ENCODE assay signal across 28 cellular contexts in genomic region chr3:9023191-9023590, GRCh38. TPM values are rescaled to one million over a fixed set of nuclear protein-coding genes. Genes with fewer than 3 reads are reported as not detected.
DNase-seq lines count a peak whose midpoint lies in the region; ATAC-seq and TF ChIP-seq lines count a peak whose summit lies in the region.
"Had no signal": no experiment of that assay in that cellular context is flagged by ENCODE, and none has a peak within 500 bp of the region (broad histone marks: within the 10 kb centered on the region; RNA-seq: fewer than 3 reads in every experiment).

No MANE protein-coding gene starts in this region.

- H3K4me3 Mint-ChIP-seq in endodermal cell (no peak overlapping the region), nephron (no peak overlapping the region), Caco-2 (ENCODE audit: unreplicated experiment) (no peak overlapping the region)
- H3K4me3 Mint-ChIP-seq: B cell; CD8-positive, alpha-beta T cell had no signal

- CTCF ChIA-PET in Caco-2 (lab: Charles Lee) = no interaction called here

- DNase-seq in right atrium auricular region (ENCODE audit: low spot score) = peak; percentile 56
- no peak for DNase-seq in heart right ventricle
- no peak for DNase-seq in endodermal cell
- no peak for DNase-seq in Caco-2
- DNase-seq in smooth muscle cell (lab: John Stamatoyannopoulos, UW; ENCODE audit: unreplicated experiment) = no peak
- DNase-seq: CD8-positive, alpha-beta T cell; DMS 273 treated with DMSO at 0.1 percent for 48 hours; DMS79; EL; GDM1; H7; Karpas-422; NCI-H1092 treated with DMSO at 0.1 percent for 48 hours; NCI-H1436; NCI-H187; NCI-H2081 treated with DMSO at 0.1 percent for 48 hours; NCI-H446; NCI-H524 treated with DMSO at 0.1 percent for 48 hours; NCI-H774; PC-3 had no signal

- H2AFZ ChIP-seq in smooth muscle cell (ENCODE audit: low read depth) = no peak overlapping the region
- H2AFZ ChIP-seq: GM23248 had no signal

- no peak overlapping the region for H3K9ac ChIP-seq in endodermal cell (ENCODE audit: extremely low read depth, low read length, poor library complexity, severe bottlenecking)
- H3K9ac ChIP-seq in subcutaneous abdominal adipose tissue (ENCODE audit: low read length in 5 of 5) = peak overlapping the region in 1 of 5 donors; percentile 11
- H3K9ac ChIP-seq in smooth muscle cell (ENCODE audit: low read depth) = no peak overlapping the region
- H3K9ac ChIP-seq: GM23248 had no signal

- H3K36me3 Mint-ChIP-seq in endodermal cell (ENCODE audit: low read depth) (no peaks in the 10 kb centered on the region), nephron (ENCODE audit: low read depth) (peaks cover 37% of the 10 kb centered on the region), Caco-2 (ENCODE audit: insufficient read depth, unreplicated experiment) (no peaks in the 10 kb centered on the region)
- H3K36me3 Mint-ChIP-seq: CD8-positive, alpha-beta T cell had no signal

- H4K20me1 ChIP-seq in smooth muscle cell (ENCODE audit: low read depth) = no peaks in the 10 kb centered on the region

- H3K36me3 ChIP-seq in right atrium auricular region = no peaks in the 10 kb centered on the region
- peaks cover 0 to 8% (median 0%) of the 10 kb centered on the region in 9 donors for H3K36me3 ChIP-seq in heart right ventricle
- no peaks in the 10 kb centered on the region for H3K36me3 ChIP-seq in endodermal cell (ENCODE audit: control insufficient read depth, insufficient read depth, low read length)
- H3K36me3 ChIP-seq in subcutaneous abdominal adipose tissue (ENCODE audit: control insufficient read depth in 5 of 5, insufficient read depth in 5 of 5, low read length in 5 of 5) = peaks cover 0 to 6% (median 0%) of the 10 kb centered on the region in 5 donors
- no peaks in the 10 kb centered on the region for H3K36me3 ChIP-seq in Caco-2 (ENCODE audit: control insufficient read depth, insufficient read depth, low read length)
- H3K36me3 ChIP-seq in smooth muscle cell (ENCODE audit: low read depth) = no peaks in the 10 kb centered on the region

- H3K79me2 ChIP-seq in smooth muscle cell (ENCODE audit: low read depth) = no peaks in the 10 kb centered on the region

- POLR2A ChIA-PET in Caco-2 (lab: Charles Lee) = no interaction called here

- H3K9me3 Mint-ChIP-seq in endodermal cell (no peaks in the 10 kb centered on the region), nephron (no peaks in the 10 kb centered on the region), Caco-2 (ENCODE audit: unreplicated experiment) (no peaks in the 10 kb centered on the region)
- H3K9me3 Mint-ChIP-seq: CD8-positive, alpha-beta T cell had no signal

- H3K27ac Mint-ChIP-seq in endodermal cell (no peak overlapping the region), nephron (peak overlapping the region; percentile 28 to 59 (median 30)), Caco-2 (ENCODE audit: unreplicated experiment) (no peak overlapping the region)
- H3K27ac Mint-ChIP-seq: B cell; CD8-positive, alpha-beta T cell had no signal

- H3K4me3 ChIP-seq in right atrium auricular region = no peak overlapping the region
- no peak overlapping the region for H3K4me3 ChIP-seq in heart right ventricle
- no peak overlapping the region for H3K4me3 ChIP-seq in endodermal cell (ENCODE audit: low read length)
- no peak overlapping the region for H3K4me3 ChIP-seq in subcutaneous abdominal adipose tissue (ENCODE audit: low read depth in 1 of 5, low read length in 5 of 5)
- H3K4me3 ChIP-seq in Caco-2 (ENCODE audit: low read depth, low read length) = no peak overlapping the region
- H3K4me3 ChIP-seq in smooth muscle cell = no peak overlapping the region
- H3K4me3 ChIP-seq: GM12878, GM23248 had no signal

- H3K27me3 ChIP-seq in right atrium auricular region (no peaks in the 10 kb centered on the region), heart right ventricle (no peaks in the 10 kb centered on the region), endodermal cell (ENCODE audit: control insufficient read depth, insufficient read depth, low read length, poor library complexity, severe bottlenecking) (no peaks in the 10 kb centered on the region), subcutaneous abdominal adipose tissue (ENCODE audit: control insufficient read depth in 5 of 5, insufficient read depth in 4 of 5, low read length in 5 of 5) (no peaks in the 10 kb centered on the region), Caco-2 (replicated peaks; ENCODE audit: control insufficient read depth, insufficient read depth, low read length) (no peaks in the 10 kb centered on the region; the same call in 1 of the 2 replicates), smooth muscle cell (ENCODE audit: low read depth) (peaks cover under 1% of the 10 kb centered on the region)

- intact Hi-C loops in heart right ventricle (cut with DNase I) = no loop called here
- intact Hi-C loops in Caco-2 (cut with micrococcal nuclease; ENCODE audit: unreplicated experiment) = no loop called here

- peaks cover 4% of the 10 kb centered on the region for H3K4me1 Mint-ChIP-seq in endodermal cell
- peaks cover 84% of the 10 kb centered on the region for H3K4me1 Mint-ChIP-seq in nephron
- H3K4me1 Mint-ChIP-seq in Caco-2 (ENCODE audit: low read depth, unreplicated experiment) = no peaks in the 10 kb centered on the region
- H3K4me1 Mint-ChIP-seq: B cell had no signal

- WGBS in heart right ventricle, 2 donors = 94 to 95% methylated on average over 1 of the region's 1 CpG
- 57 to 95% methylated on average over 1 of the region's 1 CpG for WGBS in endodermal cell (ENCODE audit: insufficient coverage in 1 of 2, insufficient read length in 1 of 2), 2 experiments
- 93% methylated on average over 1 of the region's 1 CpG for WGBS in smooth muscle cell (ENCODE audit: low lambda C conversion rate)

- H3F3A ChIP-seq in smooth muscle cell (ENCODE audit: low read depth) = no peaks in the 10 kb centered on the region

- BruUV-seq in Caco-2 (replicated peaks; lab: Mats Ljungman, UMichigan) = no TSS peak

- H3K4me1 ChIP-seq in right atrium auricular region (peaks cover 0 to 54% of the 10 kb centered on the region in 2 donors), heart right ventricle (peaks cover 3 to 47% (median 28%) of the 10 kb centered on the region in 9 donors), endodermal cell (ENCODE audit: control insufficient read depth, insufficient read depth, low read length) (peaks cover 2% of the 10 kb centered on the region), subcutaneous abdominal adipose tissue (ENCODE audit: control insufficient read depth in 5 of 5, insufficient read depth in 5 of 5, low read length in 5 of 5) (peaks cover 4 to 64% (median 46%) of the 10 kb centered on the region in 5 donors), Caco-2 (no peaks in the 10 kb centered on the region), smooth muscle cell (ENCODE audit: low read depth) (peaks cover 28% of the 10 kb centered on the region)

- H3K27ac ChIP-seq in right atrium auricular region (no peak overlapping the region), heart right ventricle (no peak overlapping the region), endodermal cell (ENCODE audit: low read depth, low read length) (peak overlapping the region; percentile 91), subcutaneous abdominal adipose tissue (ENCODE audit: low read depth, low read length) (peak overlapping the region; percentile 39), smooth muscle cell (ENCODE audit: low read depth) (no peak overlapping the region)
- H3K27ac ChIP-seq: 22Rv1, C4-2B, GM23248 had no signal

- H3K4me2 ChIP-seq in smooth muscle cell = no peak overlapping the region

- TF ChIP-seq CTCF in right atrium auricular region (IDR thresholded peaks at IDR 0.05) (no peak), heart right ventricle (IDR thresholded peaks at IDR 0.05) (no peak), endodermal cell (conservative IDR thresholded peaks at IDR 0.05) (no peak), nephron (IDR thresholded peaks at IDR 0.05; ENCODE audit: unreplicated experiment in 3 of 3) (no peak), Caco-2 (IDR thresholded peaks at IDR 0.05; ENCODE audit: insufficient read depth in 1 of 2, low read depth in 1 of 2, low read length in 1 of 2, severe bottlenecking in 1 of 2, unreplicated experiment in 1 of 2) (no peak), smooth muscle cell (IDR thresholded peaks at IDR 0.05; ENCODE audit: borderline replicate concordance, insufficient read depth, poor library complexity, severe bottlenecking) (no peak)

- no peak for ATAC-seq in heart right ventricle
- ATAC-seq in GM19328 (IDR thresholded peaks at IDR 0.05; ENCODE audit: unreplicated experiment) = no peak
- ATAC-seq: CD8-positive, alpha-beta T cell; GM12878; PC-3 had no signal

- no peaks in the 10 kb centered on the region for H3K9me3 ChIP-seq in right atrium auricular region
- no peaks in the 10 kb centered on the region for H3K9me3 ChIP-seq in heart right ventricle
- H3K9me3 ChIP-seq in endodermal cell (ENCODE audit: control insufficient read depth, low read length) = no peaks in the 10 kb centered on the region
- H3K9me3 ChIP-seq in subcutaneous abdominal adipose tissue (ENCODE audit: control insufficient read depth in 5 of 5, low read length in 5 of 5) = no peaks in the 10 kb centered on the region
- H3K9me3 ChIP-seq in Caco-2 = no peaks in the 10 kb centered on the region
- no peaks in the 10 kb centered on the region for H3K9me3 ChIP-seq in smooth muscle cell (replicated peaks; ENCODE audit: low read depth)

- H3K27me3 Mint-ChIP-seq in endodermal cell (ENCODE audit: insufficient read depth) (no peaks in the 10 kb centered on the region), nephron (ENCODE audit: low read depth) (no peaks in the 10 kb centered on the region), Caco-2 (ENCODE audit: insufficient read depth, unreplicated experiment) (peaks cover 12% of the 10 kb centered on the region)

RNA-seq across cellular contexts. Expression of gene RAD18, which starts 59.9 kb away (rescaled TPM):
- total RNA-seq in right atrium auricular region = 1 to 10 TPM; 2.4 to 3.6 TPM
- total RNA-seq in heart right ventricle = 1 to 10 TPM; 1.5 to 4.6 (median 2.9) TPM
- polyA plus RNA-seq in heart right ventricle = 1 to 10 TPM in 1 of 2 donors, under 1 TPM in 1; 0.97 to 1.1 TPM
- total RNA-seq in endodermal cell = 10 to 100 TPM; 18.2 to 20.8 TPM
- 19.1 TPM for polyA plus RNA-seq in endodermal cell (2013, experiment 1 of 2)
- 17.8 TPM for polyA plus RNA-seq in endodermal cell (2013, experiment 2 of 2)
- 19.3 and 20.8 TPM in 2 replicates for total RNA-seq in Caco-2 (2022)
- 13.4 and 16.0 TPM in 2 replicates for total RNA-seq in smooth muscle cell
- 8.9 and 11.3 TPM in 2 replicates for polyA plus RNA-seq in smooth muscle cell

Comparison
In these comparisons a context has a peak if more than half of its experiments do, and no peak if none do; other contexts are left out.
1. H3K27ac ChIP-seq: peak in endodermal cell (single experiment) and subcutaneous abdominal adipose tissue (single experiment); none in right atrium auricular region (0 of 2), heart right ventricle (0 of 10) and smooth muscle cell (single experiment).
2. H3K27ac Mint-ChIP-seq: peak in nephron (3 of 3); none in endodermal cell (single experiment) and Caco-2 (single experiment).